ENCODE assay signal across 8 cellular contexts in genomic region chr13:113034451-113035208, GRCh38.
DNase-seq lines count a peak whose midpoint lies in the region; ATAC-seq, FAIRE-seq and TF ChIP-seq lines count a peak whose summit lies in the region.

No MANE protein-coding gene starts in this region.

- H2AFZ ChIP-seq in GM23338, result no peak overlapping the region

- TF ChIP-seq CTCF in GM23338 (conservative IDR thresholded peaks at IDR 0.05; ENCODE audit: low read depth in 2 of 2), result peak; percentile 58 to 83
- TF ChIP-seq CTCF in RWPE2 (IDR thresholded peaks at IDR 0.05; ENCODE audit: poor library complexity, severe bottlenecking), result peak; percentile 78
- peak; percentile 76 for TF ChIP-seq CTCF in fibroblast of pulmonary artery (IDR thresholded peaks at IDR 0.05; ENCODE audit: low read length, missing control alignments)
- TF ChIP-seq CTCF in pancreas (IDR thresholded peaks at IDR 0.05), result peak; percentile 15 to 53 (median 42)

- 0 out of 2 replicates have a peak, but pooled peaks cover 4% of the 10 kb centered on the region for H3F3A ChIP-seq in GM23338 (replicated peaks; ENCODE audit: low read depth)

- peak; percentile 81 for DNase-seq in GM23338 (ENCODE audit: low spot score)
- DNase-seq in RWPE2 (ENCODE audit: low spot score), result no peak
- DNase-seq in fibroblast of pulmonary artery (ENCODE audit: low read depth), result peak; percentile 70
- DNase-seq in pancreas, result peak in 4 of 6 donors; percentile 17 to 54 (median 28)
- DNase-seq in activated T-cell treated with anti-CD3 and anti-CD28 coated beads for 4 hours, result no peak
- DNase-seq in NAMALWA (ENCODE audit: low spot score), result no peak
- no peak for DNase-seq in activated T-cell treated with anti-CD3 and anti-CD28 coated beads, Interleukin-2, amount 50 U/mL, for 4 hours
- no peak for DNase-seq in activated naive CD4-positive, alpha-beta T cell treated with anti-CD3 and anti-CD28 coated beads, Interleukin-2, amount 50 U/mL, for 72 hours (ENCODE audit: low spot score in 2 of 2)

- H3K4me3 ChIP-seq in GM23338 (no peak overlapping the region), RWPE2 (ENCODE audit: severe bottlenecking) (no peak overlapping the region), fibroblast of pulmonary artery (replicated peaks; ENCODE audit: low read depth, low read length) (no peak overlapping the region), pancreas (no peak overlapping the region)

- H3K27ac Mint-ChIP-seq in GM23338, result no peak overlapping the region
- no peak overlapping the region for H3K27ac Mint-ChIP-seq in activated naive CD4-positive, alpha-beta T cell treated with anti-CD3 and anti-CD28 coated beads, Interleukin-2, amount 50 U/mL, for 72 hours

- H3K9me3 ChIP-seq in RWPE2 (ENCODE audit: severe bottlenecking) (no peaks in the 10 kb centered on the region), pancreas (no peaks in the 10 kb centered on the region)

- FAIRE-seq in pancreas (lab: Jason Lieb, UNC), result no peak

- peaks cover 8% of the 10 kb centered on the region for H3K36me3 Mint-ChIP-seq in GM23338 (ENCODE audit: low read depth)
- no peaks in the 10 kb centered on the region for H3K36me3 Mint-ChIP-seq in activated T-cell treated with anti-CD3 and anti-CD28 coated beads, Interleukin-2, amount 50 U/mL, for 4 hours (ENCODE audit: insufficient read depth)
- H3K36me3 Mint-ChIP-seq in activated naive CD4-positive, alpha-beta T cell treated with anti-CD3 and anti-CD28 coated beads, Interleukin-2, amount 50 U/mL, for 72 hours, result no peaks in the 10 kb centered on the region

- peaks cover 27% of the 10 kb centered on the region for H3K9me3 Mint-ChIP-seq in GM23338
- no peaks in the 10 kb centered on the region for H3K9me3 Mint-ChIP-seq in activated T-cell treated with anti-CD3 and anti-CD28 coated beads, Interleukin-2, amount 50 U/mL, for 4 hours
- no peaks in the 10 kb centered on the region for H3K9me3 Mint-ChIP-seq in activated naive CD4-positive, alpha-beta T cell treated with anti-CD3 and anti-CD28 coated beads, Interleukin-2, amount 50 U/mL, for 72 hours

- H3K4me3 Mint-ChIP-seq in GM23338, result no peak overlapping the region
- no peak overlapping the region for H3K4me3 Mint-ChIP-seq in activated T-cell treated with anti-CD3 and anti-CD28 coated beads, Interleukin-2, amount 50 U/mL, for 4 hours

- WGBS in pancreas, 2 donors, result 56 to 58% methylated on average over 35 of the region's 35 CpGs

- H3K79me2 ChIP-seq in GM23338 (replicated peaks; ENCODE audit: insufficient read depth), result no peaks in the 10 kb centered on the region

- H3K4me1 ChIP-seq in GM23338 (ENCODE audit: insufficient read depth), result no peaks in the 10 kb centered on the region
- H3K4me1 ChIP-seq in RWPE2 (ENCODE audit: insufficient read depth, poor library complexity, severe bottlenecking), result no peaks in the 10 kb centered on the region
- no peaks in the 10 kb centered on the region for H3K4me1 ChIP-seq in pancreas

- no peaks in the 10 kb centered on the region for H4K20me1 ChIP-seq in GM23338 (replicated peaks; ENCODE audit: insufficient read depth)

- H3K27me3 Mint-ChIP-seq in GM23338 (ENCODE audit: insufficient read depth, low read depth, poor library complexity), result peaks cover 23% of the 10 kb centered on the region
- no peaks in the 10 kb centered on the region for H3K27me3 Mint-ChIP-seq in activated T-cell treated with anti-CD3 and anti-CD28 coated beads, Interleukin-2, amount 50 U/mL, for 4 hours (ENCODE audit: low read depth)

- no peaks in the 10 kb centered on the region; the same call in 1 of the 2 replicates for H3K36me3 ChIP-seq in GM23338 (ENCODE audit: insufficient read depth)
- no peaks in the 10 kb centered on the region for H3K36me3 ChIP-seq in RWPE2 (ENCODE audit: low read depth)
- no peaks in the 10 kb centered on the region for H3K36me3 ChIP-seq in pancreas

- peaks cover 2% of the 10 kb centered on the region; the same call in 1 of the 3 replicates for H3K4me1 Mint-ChIP-seq in GM23338
- H3K4me1 Mint-ChIP-seq in activated T-cell treated with anti-CD3 and anti-CD28 coated beads, Interleukin-2, amount 50 U/mL, for 4 hours (ENCODE audit: low read depth), result no peaks in the 10 kb centered on the region

- no peak overlapping the region for H3K4me2 ChIP-seq in GM23338

- no peaks in the 10 kb centered on the region for H3K27me3 ChIP-seq in GM23338 (ENCODE audit: insufficient read depth)
- peaks cover 3% of the 10 kb centered on the region for H3K27me3 ChIP-seq in RWPE2 (ENCODE audit: insufficient read depth, poor library complexity, severe bottlenecking)
- no peaks in the 10 kb centered on the region for H3K27me3 ChIP-seq in pancreas

- intact Hi-C loops in pancreas (cut with DNase I), result no loop called here

- H3K27ac ChIP-seq in GM23338 (ENCODE audit: low read depth) (no peak overlapping the region), RWPE2 (ENCODE audit: poor library complexity, severe bottlenecking) (no peak overlapping the region), pancreas (no peak overlapping the region)

- peak; percentile 87 for ATAC-seq in GM23338
- peak; percentile 72 for ATAC-seq in RWPE2 (ENCODE audit: low read depth)
- ATAC-seq in pancreas, result peak; percentile 67 to 91 (median 89)
- no peak for ATAC-seq in activated T-cell treated with anti-CD3 and anti-CD28 coated beads, Interleukin-2, amount 50 U/mL, for 4 hours
- ATAC-seq in activated naive CD4-positive, alpha-beta T cell treated with anti-CD3 and anti-CD28 coated beads, Interleukin-2, amount 50 U/mL, for 72 hours, result no peak

- H3K9me2 ChIP-seq in GM23338 (ENCODE audit: insufficient read depth), result no peaks in the 10 kb centered on the region

TF ChIP-seq in GM23338, 12 proteins besides CTCF, POLR2A, EP300 and RAD21 (continues in another document):
- TF ChIP-seq ZNF331 (CRISPR knock-in tag; IDR thresholded peaks at IDR 0.05; ENCODE audit: low read depth) (no peak), STAT1 (IDR thresholded peaks at IDR 0.05; ENCODE audit: unreplicated experiment) (no peak), ZNF462 (CRISPR knock-in tag; IDR thresholded peaks at IDR 0.05) (no peak), ETS1 (IDR thresholded peaks at IDR 0.05) (no peak)

Comparison
In these comparisons a context has a peak if more than half of its experiments do, and no peak if none do; other contexts are left out.
1. ATAC-seq: peak in GM23338 (single experiment), RWPE2 (single experiment) and pancreas (4 of 4); none in activated T-cell treated with anti-CD3 and anti-CD28 coated beads, Interleukin-2, amount 50 U/mL, for 4 hours (0 of 2) and activated naive CD4-positive, alpha-beta T cell treated with anti-CD3 and anti-CD28 coated beads, Interleukin-2, amount 50 U/mL, for 72 hours (0 of 2).
2. DNase-seq: peak in GM23338 (single experiment), fibroblast of pulmonary artery (single experiment) and pancreas (4 of 6); none in RWPE2 (single experiment), activated T-cell treated with anti-CD3 and anti-CD28 coated beads for 4 hours (single experiment), NAMALWA (single experiment), activated T-cell treated with anti-CD3 and anti-CD28 coated beads, Interleukin-2, amount 50 U/mL, for 4 hours (single experiment) and activated naive CD4-positive, alpha-beta T cell treated with anti-CD3 and anti-CD28 coated beads, Interleukin-2, amount 50 U/mL, for 72 hours (0 of 2).
3. Peak in every context shown above with its lines, with median percentiles within 50 percentile points of each other: CTCF ChIP-seq.